2 cellular contexts compared by ENCODE assay signal in the genomic region with DNA sequence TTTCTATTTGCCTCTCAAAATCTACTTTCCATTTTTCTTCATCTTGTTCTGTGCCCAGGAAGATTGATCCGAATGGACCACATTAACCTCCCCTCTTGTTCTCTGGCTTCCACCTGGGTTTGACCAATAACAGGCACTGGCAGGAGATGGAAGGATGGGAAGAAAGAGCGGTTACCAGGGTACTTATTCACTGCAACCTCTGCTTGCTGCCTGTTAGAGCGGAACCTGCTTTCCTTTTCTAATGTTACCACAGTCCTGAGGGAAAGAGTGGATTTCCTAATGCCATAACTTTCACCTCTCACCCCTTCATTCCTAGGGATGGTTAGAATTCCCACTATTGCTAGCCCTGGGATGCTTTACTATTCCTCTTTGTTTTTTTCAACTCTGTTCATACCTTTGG.
TF ChIP-seq lines count a peak whose summit lies in the region.

No MANE protein-coding gene starts in this region.

TF ChIP-seq in GM23338, 12 proteins besides CTCF, POLR2A, EP300 and RAD21 (continued from another document):
- TF ChIP-seq, protein P1, sequence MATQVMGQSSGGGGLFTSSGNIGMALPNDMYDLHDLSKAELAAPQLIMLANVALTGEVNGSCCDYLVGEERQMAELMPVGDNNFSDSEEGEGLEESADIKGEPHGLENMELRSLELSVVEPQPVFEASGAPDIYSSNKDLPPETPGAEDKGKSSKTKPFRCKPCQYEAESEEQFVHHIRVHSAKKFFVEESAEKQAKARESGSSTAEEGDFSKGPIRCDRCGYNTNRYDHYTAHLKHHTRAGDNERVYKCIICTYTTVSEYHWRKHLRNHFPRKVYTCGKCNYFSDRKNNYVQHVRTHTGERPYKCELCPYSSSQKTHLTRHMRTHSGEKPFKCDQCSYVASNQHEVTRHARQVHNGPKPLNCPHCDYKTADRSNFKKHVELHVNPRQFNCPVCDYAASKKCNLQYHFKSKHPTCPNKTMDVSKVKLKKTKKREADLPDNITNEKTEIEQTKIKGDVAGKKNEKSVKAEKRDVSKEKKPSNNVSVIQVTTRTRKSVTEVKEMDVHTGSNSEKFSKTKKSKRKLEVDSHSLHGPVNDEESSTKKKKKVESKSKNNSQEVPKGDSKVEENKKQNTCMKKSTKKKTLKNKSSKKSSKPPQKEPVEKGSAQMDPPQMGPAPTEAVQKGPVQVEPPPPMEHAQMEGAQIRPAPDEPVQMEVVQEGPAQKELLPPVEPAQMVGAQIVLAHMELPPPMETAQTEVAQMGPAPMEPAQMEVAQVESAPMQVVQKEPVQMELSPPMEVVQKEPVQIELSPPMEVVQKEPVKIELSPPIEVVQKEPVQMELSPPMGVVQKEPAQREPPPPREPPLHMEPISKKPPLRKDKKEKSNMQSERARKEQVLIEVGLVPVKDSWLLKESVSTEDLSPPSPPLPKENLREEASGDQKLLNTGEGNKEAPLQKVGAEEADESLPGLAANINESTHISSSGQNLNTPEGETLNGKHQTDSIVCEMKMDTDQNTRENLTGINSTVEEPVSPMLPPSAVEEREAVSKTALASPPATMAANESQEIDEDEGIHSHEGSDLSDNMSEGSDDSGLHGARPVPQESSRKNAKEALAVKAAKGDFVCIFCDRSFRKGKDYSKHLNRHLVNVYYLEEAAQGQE (IDR thresholded peaks at IDR 0.05; ENCODE audit: unreplicated experiment), result no peak
- no peak for TF ChIP-seq ZNF331 (CRISPR knock-in tag; IDR thresholded peaks at IDR 0.05; ENCODE audit: low read depth)
- no peak for TF ChIP-seq ZNF462 (CRISPR knock-in tag; IDR thresholded peaks at IDR 0.05)
- TF ChIP-seq JUNB (IDR thresholded peaks at IDR 0.05; ENCODE audit: unreplicated experiment), result no peak
- TF ChIP-seq, protein P2, sequence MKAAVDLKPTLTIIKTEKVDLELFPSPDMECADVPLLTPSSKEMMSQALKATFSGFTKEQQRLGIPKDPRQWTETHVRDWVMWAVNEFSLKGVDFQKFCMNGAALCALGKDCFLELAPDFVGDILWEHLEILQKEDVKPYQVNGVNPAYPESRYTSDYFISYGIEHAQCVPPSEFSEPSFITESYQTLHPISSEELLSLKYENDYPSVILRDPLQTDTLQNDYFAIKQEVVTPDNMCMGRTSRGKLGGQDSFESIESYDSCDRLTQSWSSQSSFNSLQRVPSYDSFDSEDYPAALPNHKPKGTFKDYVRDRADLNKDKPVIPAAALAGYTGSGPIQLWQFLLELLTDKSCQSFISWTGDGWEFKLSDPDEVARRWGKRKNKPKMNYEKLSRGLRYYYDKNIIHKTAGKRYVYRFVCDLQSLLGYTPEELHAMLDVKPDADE (IDR thresholded peaks at IDR 0.05), result no peak
- TF ChIP-seq STAT1 (IDR thresholded peaks at IDR 0.05; ENCODE audit: unreplicated experiment), result no peak
- TF ChIP-seq POLR2AphosphoS5 (IDR thresholded peaks at IDR 0.05; ENCODE audit: low read depth), result no peak
- TF ChIP-seq EZH2phosphoT487 (IDR thresholded peaks at IDR 0.05; ENCODE audit: unreplicated experiment), result no peak
TF ChIP-seq in GM23338: peak in this region for 0.

TF ChIP-seq in H1, 55 proteins besides CTCF, POLR2A, EP300 and RAD21 (continued from another document):
- TF ChIP-seq SUZ12 (IDR thresholded peaks at IDR 0.05; ENCODE audit: low read length), result no peak
- TF ChIP-seq RBBP5 (IDR thresholded peaks at IDR 0.05; ENCODE audit: borderline replicate concordance, low read depth, low read length), result no peak
- TF ChIP-seq ZNF274 (IDR thresholded peaks at IDR 0.05; ENCODE audit: borderline replicate concordance, extremely low read depth, low read length), result no peak
- no peak for TF ChIP-seq SIRT6 (IDR thresholded peaks at IDR 0.05; ENCODE audit: low read length)
- no peak for TF ChIP-seq HDAC6 (IDR thresholded peaks at IDR 0.05; ENCODE audit: low read depth, low read length)
- TF ChIP-seq, protein P3, sequence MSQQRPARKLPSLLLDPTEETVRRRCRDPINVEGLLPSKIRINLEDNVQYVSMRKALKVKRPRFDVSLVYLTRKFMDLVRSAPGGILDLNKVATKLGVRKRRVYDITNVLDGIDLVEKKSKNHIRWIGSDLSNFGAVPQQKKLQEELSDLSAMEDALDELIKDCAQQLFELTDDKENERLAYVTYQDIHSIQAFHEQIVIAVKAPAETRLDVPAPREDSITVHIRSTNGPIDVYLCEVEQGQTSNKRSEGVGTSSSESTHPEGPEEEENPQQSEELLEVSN (IDR thresholded peaks at IDR 0.05), result no peak
- no peak for TF ChIP-seq CTBP2 (IDR thresholded peaks at IDR 0.05; ENCODE audit: borderline replicate concordance, insufficient read depth, insufficient read length, low read length)
- TF ChIP-seq CBX5 (IDR thresholded peaks at IDR 0.05; ENCODE audit: low read depth, low read length), result no peak
- no peak for TF ChIP-seq ATF2 (IDR thresholded peaks at IDR 0.05; ENCODE audit: low read length)
- no peak for TF ChIP-seq EZH2 (IDR thresholded peaks at IDR 0.05; ENCODE audit: low read depth, low read length, severe bottlenecking)
